1 cellular context compared by ENCODE assay signal in genomic region chr16:30949655-30950515, GRCh38.
A peak's percentile ranks its signal among the peaks of the same experiment; 100 is the strongest.
TF ChIP-seq lines count a peak whose summit lies in the region.

No MANE protein-coding gene starts in this region.

TF ChIP-seq in HepG2, 621 proteins besides CTCF, POLR2A, EP300 and RAD21 (continued from another document and continues in another):
- peak; percentile 51 for TF ChIP-seq AHDC1 (CRISPR knock-in tag; IDR thresholded peaks at IDR 0.05; ENCODE audit: borderline replicate concordance)
- TF ChIP-seq ZNF143 (CRISPR knock-in tag; IDR thresholded peaks at IDR 0.05): no peak
- no peak for TF ChIP-seq ISX (CRISPR knock-in tag; conservative IDR thresholded peaks at IDR 0.05)
- peak; percentile 96 for TF ChIP-seq SPEN (CRISPR knock-in tag; IDR thresholded peaks at IDR 0.05; ENCODE audit: low read depth)
- TF ChIP-seq ZNF784 (CRISPR knock-in tag; IDR thresholded peaks at IDR 0.05; ENCODE audit: borderline replicate concordance): no peak
- TF ChIP-seq ZNF180 (CRISPR knock-in tag; IDR thresholded peaks at IDR 0.05; ENCODE audit: borderline replicate concordance, low read depth): no peak
- TF ChIP-seq YY1 (IDR thresholded peaks at IDR 0.05; ENCODE audit: insufficient read depth, insufficient replicate concordance, low read depth, low read length): peak; percentile 13
- TF ChIP-seq ZNF564 (CRISPR knock-in tag; IDR thresholded peaks at IDR 0.05): peak; percentile 94
- TF ChIP-seq STAG1 (CRISPR knock-in tag; IDR thresholded peaks at IDR 0.05): peak; percentile 41; the same call in 1 of the 2 replicates
- 0 out of 2 replicates have a peak, but pooled peaks have one; percentile 25 for TF ChIP-seq NPAS2 (CRISPR knock-in tag; IDR thresholded peaks at IDR 0.05; ENCODE audit: borderline replicate concordance)
- no peak for TF ChIP-seq NFRKB (IDR thresholded peaks at IDR 0.05)
- peak; percentile 91; the same call in 1 of the 2 replicates for TF ChIP-seq TSC22D2 (CRISPR knock-in tag; IDR thresholded peaks at IDR 0.05; ENCODE audit: borderline replicate concordance)
- TF ChIP-seq ZNF512B (CRISPR knock-in tag; IDR thresholded peaks at IDR 0.05; ENCODE audit: borderline replicate concordance): 0 out of 2 replicates have a peak, but pooled peaks have one; percentile 0
- TF ChIP-seq DBP (CRISPR knock-in tag; IDR thresholded peaks at IDR 0.05; ENCODE audit: not compliant biosample characterization): no peak
- TF ChIP-seq ZHX2 (IDR thresholded peaks at IDR 0.05; ENCODE audit: low read depth): peak; percentile 59; the same call in 1 of the 2 replicates
- no peak for TF ChIP-seq ZHX2 (CRISPR knock-in tag; IDR thresholded peaks at IDR 0.05; ENCODE audit: borderline replicate concordance)
- TF ChIP-seq RBM39 (IDR thresholded peaks at IDR 0.05; ENCODE audit: low read depth, low read length, poor library complexity, severe bottlenecking): no peak
- no peak for TF ChIP-seq TRIM24 (CRISPR knock-in tag; IDR thresholded peaks at IDR 0.05)
- TF ChIP-seq ZNF678 (CRISPR knock-in tag; IDR thresholded peaks at IDR 0.05): 0 out of 2 replicates have a peak, but pooled peaks have one; percentile 78
- TF ChIP-seq ATF7 (IDR thresholded peaks at IDR 0.05): no peak
- TF ChIP-seq ATF7 (CRISPR knock-in tag; IDR thresholded peaks at IDR 0.05): peak; percentile 67
- peak; percentile 78; the same call in 1 of the 2 replicates for TF ChIP-seq PPARG (CRISPR knock-in tag; conservative IDR thresholded peaks at IDR 0.05)
- peak; percentile 87 for TF ChIP-seq BORCS8-MEF2B (CRISPR knock-in tag; IDR thresholded peaks at IDR 0.05)
- TF ChIP-seq GPN1 (CRISPR knock-in tag; IDR thresholded peaks at IDR 0.05; ENCODE audit: borderline replicate concordance): no peak
- peak; percentile 91 for TF ChIP-seq IKZF4 (CRISPR knock-in tag; IDR thresholded peaks at IDR 0.05; ENCODE audit: borderline replicate concordance, low read depth, not compliant biosample characterization)
- peak; percentile 92 for TF ChIP-seq EED (CRISPR knock-in tag; IDR thresholded peaks at IDR 0.05)
- TF ChIP-seq NCOA5 (CRISPR knock-in tag; IDR thresholded peaks at IDR 0.05): no peak
- TF ChIP-seq ZFP37 (CRISPR knock-in tag; IDR thresholded peaks at IDR 0.05; ENCODE audit: borderline replicate concordance): peak; percentile 38; the same call in 1 of the 2 replicates
- peak; percentile 55; the same call in 1 of the 2 replicates for TF ChIP-seq ZBTB3 (CRISPR knock-in tag; IDR thresholded peaks at IDR 0.05; ENCODE audit: borderline replicate concordance, low read depth)
- TF ChIP-seq NR0B2 (CRISPR knock-in tag; IDR thresholded peaks at IDR 0.05): peak; percentile 19; the same call in 1 of the 2 replicates
- TF ChIP-seq MAF1 (CRISPR knock-in tag; IDR thresholded peaks at IDR 0.05; ENCODE audit: borderline replicate concordance): 0 out of 2 replicates have a peak, but pooled peaks have one; percentile 58
- TF ChIP-seq ZNF281 (CRISPR knock-in tag; IDR thresholded peaks at IDR 0.05; ENCODE audit: borderline replicate concordance): peak; percentile 43; the same call in 1 of the 2 replicates
- peak; percentile 96 for TF ChIP-seq ZNF691 (CRISPR knock-in tag; IDR thresholded peaks at IDR 0.05; ENCODE audit: borderline replicate concordance, low read depth)
- TF ChIP-seq ETV5 (CRISPR knock-in tag; IDR thresholded peaks at IDR 0.05; ENCODE audit: borderline replicate concordance): peak; percentile 98
- TF ChIP-seq FOXK2 (IDR thresholded peaks at IDR 0.05): no peak
- TF ChIP-seq ZNF343 (CRISPR knock-in tag; IDR thresholded peaks at IDR 0.05): peak; percentile 49; the same call in 1 of the 2 replicates
- peak; percentile 96 for TF ChIP-seq SALL1 (CRISPR knock-in tag; IDR thresholded peaks at IDR 0.05)
- 0 out of 2 replicates have a peak, but pooled peaks have one; percentile 10 for TF ChIP-seq SMC3 (IDR thresholded peaks at IDR 0.05; ENCODE audit: low read length)
- no peak for TF ChIP-seq ZNF883 (CRISPR knock-in tag; IDR thresholded peaks at IDR 0.05; ENCODE audit: not compliant biosample characterization)
- no peak for TF ChIP-seq SCMH1 (CRISPR knock-in tag; IDR thresholded peaks at IDR 0.05; ENCODE audit: borderline replicate concordance)
- no peak; the same call in 1 of the 2 replicates for TF ChIP-seq NFE2L2 (IDR thresholded peaks at IDR 0.05; ENCODE audit: low read length)
